9 cellular contexts compared by ENCODE assay signal in genomic region chr7:49695971-49696370, GRCh38.
"Had no signal": no experiment of that assay in that cellular context is flagged by ENCODE, and none has a peak within 500 bp of the region (broad histone marks: within the 10 kb centered on the region; RNA-seq: fewer than 3 reads in every experiment).

No MANE protein-coding gene starts in this region.

- H3K9me3 ChIP-seq: HAP-1 had no signal

- H3K36me3 ChIP-seq: HAP-1 had no signal

- H3K27ac ChIP-seq: HL-60, KMS-11 had no signal

- H3K4me1 ChIP-seq: HAP-1 had no signal

- H2AFZ ChIP-seq: GM23338 had no signal

- ATAC-seq: GM23338, HCT116 had no signal

- DNase-seq: H7, HFFc6, Karpas-422, KBM-7 had no signal

- H3K4me3 ChIP-seq: GM23338, HAP-1 had no signal

- H3K9ac ChIP-seq: KMS-11 had no signal

- H3K4me2 ChIP-seq: GM23338, KMS-11 had no signal
